15 cellular contexts compared by ENCODE assay signal in genomic region chr6:163764565-163764964, GRCh38.
DNase-seq lines count a peak whose midpoint lies in the region; ATAC-seq and TF ChIP-seq lines count a peak whose summit lies in the region.
"Had no signal": no experiment of that assay in that cellular context is flagged by ENCODE, and none has a peak within 500 bp of the region (broad histone marks: within the 10 kb centered on the region; RNA-seq: fewer than 3 reads in every experiment).

No MANE protein-coding gene starts in this region.

- H3K27me3 ChIP-seq in GM23338 (ENCODE audit: insufficient read depth): no peaks in the 10 kb centered on the region
- no peaks in the 10 kb centered on the region for H3K27me3 ChIP-seq in brain microvascular endothelial cell (replicated peaks)
- H3K27me3 ChIP-seq in gastrocnemius medialis: no peaks in the 10 kb centered on the region
- no peaks in the 10 kb centered on the region for H3K27me3 ChIP-seq in esophagus muscularis mucosa

- H3K27ac ChIP-seq in GM23338 (ENCODE audit: low read depth) (no peak overlapping the region), brain microvascular endothelial cell (no peak overlapping the region), gastrocnemius medialis (peak overlapping the region; percentile 4 to 49 (median 16)), esophagus muscularis mucosa (replicated peaks in 1 of 4) (no peak overlapping the region)
- H3K27ac ChIP-seq: spleen had no signal

- H3K79me2 ChIP-seq in GM23338 (replicated peaks; ENCODE audit: insufficient read depth): no peaks in the 10 kb centered on the region

- TF ChIP-seq POLR2A in gastrocnemius medialis (IDR thresholded peaks at IDR 0.05): no peak
- no peak for TF ChIP-seq POLR2A in esophagus muscularis mucosa (IDR thresholded peaks at IDR 0.05; ENCODE audit: low read depth)

- intact Hi-C loops in gastrocnemius medialis (cut with DNase I; ENCODE audit: low total_unique reads): no loop called here
- intact Hi-C loops in esophagus muscularis mucosa (cut with DNase I): no loop called here

- H3F3A ChIP-seq in GM23338 (replicated peaks; ENCODE audit: low read depth): no peaks in the 10 kb centered on the region

- peaks cover 10% of the 10 kb centered on the region for H3K4me1 Mint-ChIP-seq in GM23338
- H3K4me1 Mint-ChIP-seq: T-helper 17 cell had no signal

- no peak for TF ChIP-seq EP300 in esophagus muscularis mucosa (IDR thresholded peaks at IDR 0.05)

- no peak overlapping the region for H3K4me3 Mint-ChIP-seq in GM23338
- H3K4me3 Mint-ChIP-seq: stimulated activated naive CD8-positive, alpha-beta T cell treated with anti-CD3 and anti-CD28 coated beads, Interleukin-15, Interleukin-2, amounts not matched to agents 100 ng/mL and 50 ng/mL, for 24 hours; T-helper 17 cell had no signal

- no peaks in the 10 kb centered on the region for H3K36me3 Mint-ChIP-seq in GM23338 (ENCODE audit: low read depth)

- WGBS in esophagus muscularis mucosa: 25% methylated on average over 4 of the region's 4 CpGs

- no peak overlapping the region for H3K27ac Mint-ChIP-seq in GM23338
- H3K27ac Mint-ChIP-seq: stimulated activated naive CD8-positive, alpha-beta T cell treated with anti-CD3 and anti-CD28 coated beads, Interleukin-15, Interleukin-2, amounts not matched to agents 100 ng/mL and 50 ng/mL, for 24 hours; T-helper 17 cell had no signal

- no peak for ATAC-seq in GM23338
- ATAC-seq in gastrocnemius medialis: peak in 1 of 2 donors; percentile 52
- no peak for ATAC-seq in HG03095 (IDR thresholded peaks at IDR 0.05; ENCODE audit: unreplicated experiment)
- ATAC-seq in GM21825 (IDR thresholded peaks at IDR 0.05; ENCODE audit: unreplicated experiment): no peak
- ATAC-seq: activated CD4-positive, CD25-positive, alpha-beta regulatory T cell treated with anti-CD3 and anti-CD28 coated beads, Interleukin-2, amount 50 U/mL, for 24 hours; T-helper 17 cell had no signal

- H3K9me3 ChIP-seq in gastrocnemius medialis (no peaks in the 10 kb centered on the region), esophagus muscularis mucosa (no peaks in the 10 kb centered on the region)
- H3K9me3 ChIP-seq: spleen had no signal

- peaks cover 6% of the 10 kb centered on the region; the same call in 1 of the 2 replicates for H3K9me2 ChIP-seq in GM23338 (ENCODE audit: insufficient read depth)

- peak overlapping the region; percentile 83; the same call in 1 of the 2 replicates for H2AFZ ChIP-seq in GM23338

- no peaks in the 10 kb centered on the region for H3K9me3 Mint-ChIP-seq in GM23338
- H3K9me3 Mint-ChIP-seq: stimulated activated naive CD8-positive, alpha-beta T cell treated with anti-CD3 and anti-CD28 coated beads, Interleukin-15, Interleukin-2, amounts not matched to agents 100 ng/mL and 50 ng/mL, for 24 hours had no signal

- H3K4me2 ChIP-seq in GM23338: no peak overlapping the region

- no peaks in the 10 kb centered on the region for H4K20me1 ChIP-seq in GM23338 (replicated peaks; ENCODE audit: insufficient read depth)

- in situ Hi-C loops in brain microvascular endothelial cell (cut with HindIII; ENCODE audit: low pct_ligation_motif_present, low sequenced_read_pairs) (no loop called here), gastrocnemius medialis (cut with MboI; ENCODE audit: low sequenced_read_pairs in 4 of 4) (no loop called here)

- TF ChIP-seq CTCF in GM23338 (conservative IDR thresholded peaks at IDR 0.05; ENCODE audit: low read depth in 2 of 2): no peak
- TF ChIP-seq CTCF in brain microvascular endothelial cell (IDR thresholded peaks at IDR 0.05; ENCODE audit: low read depth, low read length, missing control alignments): no peak
- no peak for TF ChIP-seq CTCF in gastrocnemius medialis (IDR thresholded peaks at IDR 0.05 in 4 of 5, conservative IDR thresholded peaks at IDR 0.05 in 1 of 5)
- no peak for TF ChIP-seq CTCF in esophagus muscularis mucosa (IDR thresholded peaks at IDR 0.05)

- DNase-seq in GM23338 (ENCODE audit: low spot score): no peak
- DNase-seq in brain microvascular endothelial cell: peak; percentile 9
- peak; percentile 47 for DNase-seq in iris pigment epithelial cell (ENCODE audit: low read depth)
- DNase-seq in gastrocnemius medialis: no peak
- DNase-seq in esophagus muscularis mucosa (ENCODE audit: extremely low spot score): no peak
- DNase-seq in activated T-cell treated with anti-CD3 and anti-CD28 coated beads, Interleukin-2, amount 50 U/mL, for 48 hours: no peak
- DNase-seq: activated naive CD4-positive, alpha-beta T cell treated with Interleukin-2 at 50 U/mL for 16 hours; NCI-H1048; occipital lobe; spleen; T-helper 17 cell had no signal

- H3K4me1 ChIP-seq in GM23338 (ENCODE audit: insufficient read depth) (peaks cover 7% of the 10 kb centered on the region), gastrocnemius medialis (peaks cover 13 to 15% of the 10 kb centered on the region in 2 donors), esophagus muscularis mucosa (peaks cover 15 to 18% (median 16%) of the 10 kb centered on the region in 4 donors)
- H3K4me1 ChIP-seq: spleen had no signal

- H3K36me3 ChIP-seq in GM23338 (ENCODE audit: insufficient read depth) (no peaks in the 10 kb centered on the region), brain microvascular endothelial cell (replicated peaks) (no peaks in the 10 kb centered on the region), gastrocnemius medialis (no peaks in the 10 kb centered on the region), esophagus muscularis mucosa (no peaks in the 10 kb centered on the region)
- H3K36me3 ChIP-seq: spleen had no signal

- H3K4me3 ChIP-seq in GM23338 (no peak overlapping the region), brain microvascular endothelial cell (ENCODE audit: low read depth, low read length) (no peak overlapping the region), gastrocnemius medialis (no peak overlapping the region), esophagus muscularis mucosa (no peak overlapping the region)
- H3K4me3 ChIP-seq: spleen had no signal

- peaks cover 3% of the 10 kb centered on the region for H3K27me3 Mint-ChIP-seq in GM23338 (ENCODE audit: insufficient read depth, low read depth, poor library complexity)

TF ChIP-seq in GM23338, 12 proteins besides CTCF, POLR2A, EP300 and RAD21 (continues in another document):
- TF ChIP-seq EZH2 (IDR thresholded peaks at IDR 0.05; ENCODE audit: low read depth, unreplicated experiment) (no peak), ETS1 (IDR thresholded peaks at IDR 0.05) (no peak)

Comparison
In these comparisons a context has a peak if more than half of its experiments do, and no peak if none do; other contexts are left out.
1. DNase-seq: peak in brain microvascular endothelial cell (single experiment) and iris pigment epithelial cell (single experiment); none in GM23338 (single experiment), gastrocnemius medialis (0 of 2), esophagus muscularis mucosa (single experiment) and activated T-cell treated with anti-CD3 and anti-CD28 coated beads, Interleukin-2, amount 50 U/mL, for 48 hours (0 of 2).
2. H3K27ac ChIP-seq: peak in gastrocnemius medialis (4 of 4); none in GM23338 (single experiment), brain microvascular endothelial cell (single experiment) and esophagus muscularis mucosa (0 of 4).